Comparison of ENCODE assay signal across 15 cellular contexts in the genomic region with DNA sequence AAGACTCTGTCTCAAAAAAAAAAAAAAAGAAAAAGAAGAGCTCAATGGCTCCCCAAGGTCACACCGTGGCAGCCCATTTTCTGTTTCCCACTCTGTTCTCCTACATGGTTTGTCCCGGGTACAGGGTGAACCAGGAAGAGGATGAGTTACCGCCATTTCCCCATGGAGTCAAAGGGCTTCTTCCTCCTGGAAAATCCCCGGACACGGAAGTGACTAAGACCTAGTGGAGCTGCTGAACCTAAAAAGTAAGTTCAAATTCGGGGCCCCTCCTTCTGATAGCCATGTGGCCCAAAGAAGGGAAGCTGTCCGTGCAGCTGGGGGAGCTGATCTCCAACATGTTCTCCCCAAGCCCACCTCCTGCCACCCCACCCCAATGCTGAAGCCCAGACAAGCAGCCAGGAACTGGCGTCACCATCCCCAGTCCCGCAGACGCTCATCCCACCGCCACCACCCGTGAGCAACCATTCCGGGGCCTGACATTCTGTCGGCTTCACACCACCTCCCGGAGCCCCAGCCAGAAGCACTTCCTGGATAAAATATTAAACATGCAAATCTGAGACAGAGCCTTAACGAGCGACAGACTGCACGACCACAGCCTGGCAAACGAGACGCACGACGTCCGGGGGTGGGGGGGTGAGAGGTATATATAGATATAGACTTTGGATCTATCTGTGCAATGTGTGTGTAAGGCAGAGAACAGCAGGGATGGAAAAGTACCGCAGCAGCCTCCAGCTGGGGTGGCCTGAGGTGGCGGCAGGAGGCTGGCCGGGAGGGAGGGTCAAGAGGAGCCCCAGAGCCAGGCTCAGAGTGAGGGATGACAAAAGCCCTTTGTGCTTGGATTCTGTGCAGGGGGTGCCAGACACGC. TPM values are rescaled to one million over a fixed set of nuclear protein-coding genes. Genes with fewer than 3 reads are reported as not detected.
A peak's percentile ranks its signal among the peaks of the same experiment; 100 is the strongest.
DNase-seq lines count a peak whose midpoint lies in the region; ATAC-seq, FAIRE-seq and TF ChIP-seq lines count a peak whose summit lies in the region.
"Had no signal": no experiment of that assay in that cellular context is flagged by ENCODE, and none has a peak within 500 bp of the region (broad histone marks: within the 10 kb centered on the region; RNA-seq: fewer than 3 reads in every experiment).

No MANE protein-coding gene starts in this region.

- H3K4me3 ChIP-seq in DOHH2 (ENCODE audit: low read length) = peak overlapping the region; percentile 84
- peak overlapping the region; percentile 70 for H3K4me3 ChIP-seq in OCI-LY3 (ENCODE audit: low read length)
- no peak overlapping the region for H3K4me3 ChIP-seq in pancreas
- H3K4me3 ChIP-seq in upper lobe of right lung = no peak overlapping the region
- H3K4me3 ChIP-seq: esophagus squamous epithelium, stomach had no signal

- H3K79me2 ChIP-seq in DOHH2 (ENCODE audit: control insufficient read depth, low read length) (0 out of 2 replicates have a peak, but pooled peaks cover 5% of the 10 kb centered on the region), OCI-LY3 (ENCODE audit: low read length) (no peaks in the 10 kb centered on the region)

- H3K4me2 ChIP-seq in DOHH2 (ENCODE audit: low read length) (peak overlapping the region; percentile 89), OCI-LY3 (ENCODE audit: low read length) (peak overlapping the region; percentile 66)

- no peaks in the 10 kb centered on the region for H3K9me2 ChIP-seq in DOHH2 (replicated peaks; ENCODE audit: control insufficient read depth, low read length)

- no peaks in the 10 kb centered on the region for H3K27me3 ChIP-seq in DOHH2 (ENCODE audit: control insufficient read depth, low read length)
- no peaks in the 10 kb centered on the region for H3K27me3 ChIP-seq in OCI-LY3 (ENCODE audit: low read depth, low read length)
- no peaks in the 10 kb centered on the region for H3K27me3 ChIP-seq in pancreas
- H3K27me3 ChIP-seq in upper lobe of right lung = peaks cover 27% of the 10 kb centered on the region
- H3K27me3 ChIP-seq: BE2C had no signal

- peak; percentile 46 for DNase-seq in foreskin melanocyte
- peak in 2 of 6 donors; percentile 41 to 50 for DNase-seq in pancreas
- no peak for DNase-seq in NCI-H82 (lab: John Stamatoyannopoulos, UW)
- DNase-seq in upper lobe of right lung = no peak
- DNase-seq in NCI-H1436 treated with DMSO at 0.1 percent for 48 hours (lab: John Stamatoyannopoulos, UW) = no peak
- DNase-seq: activated CD4-positive, alpha-beta memory T cell treated with anti-CD3 and anti-CD28 coated beads, Interleukin-2, amount 10 ng/mL, durations not matched to agents 7 days and 5 days; activated naive CD4-positive, alpha-beta T cell; BE2C; esophagus squamous epithelium; stimulated activated CD4-positive, alpha-beta T cell treated with anti-CD3 and anti-CD28 coated beads, Interleukin-4, amount 100 ng/mL, for 4 hours; stomach; T1000 had no signal

- no peaks in the 10 kb centered on the region for H3K36me3 ChIP-seq in DOHH2 (ENCODE audit: control insufficient read depth, low read length)
- no peaks in the 10 kb centered on the region for H3K36me3 ChIP-seq in OCI-LY3 (replicated peaks; ENCODE audit: low read depth, low read length)
- no peaks in the 10 kb centered on the region for H3K36me3 ChIP-seq in pancreas
- no peaks in the 10 kb centered on the region for H3K36me3 ChIP-seq in upper lobe of right lung
- H3K36me3 ChIP-seq: BE2C, esophagus squamous epithelium, stomach had no signal

- WGBS in pancreas, 2 donors = 37 to 38% methylated on average over 27 of the region's 27 CpGs

- H3K9me3 ChIP-seq in DOHH2 (ENCODE audit: control insufficient read depth, insufficient read depth, low read length) = no peaks in the 10 kb centered on the region
- no peaks in the 10 kb centered on the region for H3K9me3 ChIP-seq in OCI-LY3 (ENCODE audit: insufficient read depth, low read length)
- H3K9me3 ChIP-seq in pancreas = no peaks in the 10 kb centered on the region
- no peaks in the 10 kb centered on the region for H3K9me3 ChIP-seq in upper lobe of right lung
- H3K9me3 ChIP-seq: BE2C, esophagus squamous epithelium, stomach had no signal

- FAIRE-seq in pancreas (lab: Jason Lieb, UNC) = no peak

- peak overlapping the region; percentile 88 for H3K27ac ChIP-seq in DOHH2 (ENCODE audit: low read depth, low read length)
- peak overlapping the region; percentile 35 for H3K27ac ChIP-seq in OCI-LY3 (ENCODE audit: low read length)
- peak overlapping the region; percentile 26 to 82 (median 67) for H3K27ac ChIP-seq in pancreas
- no peak overlapping the region for H3K27ac ChIP-seq in upper lobe of right lung
- H3K27ac ChIP-seq: esophagus squamous epithelium, stomach had no signal

- H3K4me1 ChIP-seq in DOHH2 (ENCODE audit: control insufficient read depth, low read length) = peaks cover 70% of the 10 kb centered on the region
- peaks cover 46% of the 10 kb centered on the region for H3K4me1 ChIP-seq in OCI-LY3 (ENCODE audit: low read length)
- H3K4me1 ChIP-seq in pancreas = peaks cover 0 to 2% (median 0%) of the 10 kb centered on the region in 3 donors
- H3K4me1 ChIP-seq in upper lobe of right lung = peaks cover 10% of the 10 kb centered on the region
- H3K4me1 ChIP-seq: esophagus squamous epithelium had no signal

- H2AFZ ChIP-seq in OCI-LY3 (ENCODE audit: low read depth, low read length) = peak overlapping the region; percentile 30

- ATAC-seq in pancreas (peak; percentile 54 to 80 (median 66)), upper lobe of right lung (no peak), GM21360 (IDR thresholded peaks at IDR 0.05; ENCODE audit: unreplicated experiment) (no peak)

- peak overlapping the region; percentile 61 for H3K9ac ChIP-seq in OCI-LY3 (ENCODE audit: low read length)

- TF ChIP-seq CTCF in DOHH2 (IDR thresholded peaks at IDR 0.05; ENCODE audit: low read depth, low read length, poor library complexity, severe bottlenecking) (no peak), OCI-LY3 (IDR thresholded peaks at IDR 0.05; ENCODE audit: low read depth, low read length) (no peak), pancreas (IDR thresholded peaks at IDR 0.05) (no peak), upper lobe of right lung (IDR thresholded peaks at IDR 0.05) (no peak)

- no peaks in the 10 kb centered on the region for H4K20me1 ChIP-seq in DOHH2 (ENCODE audit: control insufficient read depth, insufficient read depth, low read depth, low read length)
- no peaks in the 10 kb centered on the region for H4K20me1 ChIP-seq in OCI-LY3 (ENCODE audit: insufficient read depth, low read length)

- intact Hi-C loops in pancreas (cut with DNase I) = loop anchor here in 1 of 3 donors (10.0 kb wide), 1 partner anchor 52 kb away; the partner anchor contains the start of gene SRCIN1
- intact Hi-C loops in upper lobe of right lung (cut with DNase I) = no loop called here

- peaks cover 2% of the 10 kb centered on the region; the same call in 1 of the 2 replicates for H3F3A ChIP-seq in DOHH2 (ENCODE audit: control insufficient read depth, insufficient read depth)

RNA-seq across cellular contexts. Expression of gene EPOP, which starts 17.6 kb away (rescaled TPM):
- total RNA-seq in pancreas = 1 to 10 TPM; 2.4 to 4.3 (median 3.1) TPM
- 1 to 10 TPM in 1 of 2 donors, under 1 TPM in 1; 0.49 to 1.4 TPM for polyA plus RNA-seq in pancreas
- total RNA-seq in upper lobe of right lung = 2.1 TPM

RNA-seq across cellular contexts. Expression of gene MLLT6, which starts 47.9 kb away (rescaled TPM):
- total RNA-seq in pancreas (100 to 1,000 TPM in 1 of 6 donors, 10 to 100 TPM in 5; 51.3 to 112 (median 67.4) TPM), upper lobe of right lung (133 TPM)
- 100 to 1,000 TPM in 1 of 2 donors, 10 to 100 TPM in 1; 69.9 to 181 TPM for polyA plus RNA-seq in pancreas

RNA-seq across cellular contexts. Expression of gene SRCIN1, which starts 51.4 kb away (rescaled TPM):
- 1 to 10 TPM; 5.8 to 9.3 (median 8.2) TPM for total RNA-seq in pancreas
- 10 to 100 TPM; 18.4 to 30.3 TPM for polyA plus RNA-seq in pancreas
- 2.1 TPM for total RNA-seq in upper lobe of right lung

Comparison
In these comparisons a context has a peak if more than half of its experiments do, and no peak if none do; other contexts are left out.
1. H3K4me3 ChIP-seq: peak in DOHH2 (single experiment) and OCI-LY3 (single experiment); none in pancreas (0 of 4) and upper lobe of right lung (single experiment).
2. ATAC-seq: peak in pancreas (4 of 4); none in upper lobe of right lung (single experiment) and GM21360 (single experiment).